In genomic region chr16:10662212-10662611, GRCh38 we compare ENCODE assay signal across 30 cellular contexts. TPM values are rescaled to one million over a fixed set of nuclear protein-coding genes. Genes with fewer than 3 reads are reported as not detected.
"Had no signal": no experiment of that assay in that cellular context is flagged by ENCODE, and none has a peak within 500 bp of the region (broad histone marks: within the 10 kb centered on the region; RNA-seq: fewer than 3 reads in every experiment).

No MANE protein-coding gene starts in this region.

- H3K27ac ChIP-seq: left ventricle myocardium inferior, ovary, right atrium auricular region, right lobe of liver, testis, thyroid gland, transverse colon, upper lobe of left lung had no signal

- H3K4me1 ChIP-seq: right atrium auricular region, right lobe of liver, testis, thyroid gland, transverse colon, upper lobe of left lung had no signal

- H3K36me3 Mint-ChIP-seq: mesothelial cell of epicardium; naive B cell; natural killer cell; stimulated activated memory B cell treated with anti-CD40 and anti-IgM and Interleukin-4, amounts not matched to agents 10 μg/mL and 1 μg/mL and 100 μg/mL, for 72 hours had no signal

- H3K4me3 Mint-ChIP-seq: mesothelial cell of epicardium; naive B cell; natural killer cell; stimulated activated memory B cell treated with anti-CD40 and anti-IgM and Interleukin-4, amounts not matched to agents 10 μg/mL and 1 μg/mL and 100 μg/mL, for 72 hours; stimulated activated naive CD8-positive, alpha-beta T cell treated with anti-CD3 and anti-CD28 coated beads, Interleukin-15, amount 100 ng/mL, for 72 hours had no signal

- H3K4me2 ChIP-seq: smooth muscle cell had no signal

- H3K9me3 Mint-ChIP-seq: naive B cell; natural killer cell; stimulated activated memory B cell treated with anti-CD40 and anti-IgM and Interleukin-4, amounts not matched to agents 10 μg/mL and 1 μg/mL and 100 μg/mL, for 72 hours; stimulated activated naive CD8-positive, alpha-beta T cell treated with anti-CD3 and anti-CD28 coated beads, Interleukin-15, amount 100 ng/mL, for 72 hours had no signal

- DNase-seq: hypothalamus; islet precursor cell; left ventricle myocardium inferior; mesendoderm; naive B cell; natural killer cell; ovary; right lobe of liver; stimulated activated CD4-positive, alpha-beta T cell treated with anti-CD3 and anti-CD28 coated beads, Interleukin-1b, Interleukin-23, amount 100 ng/mL, for 48 hours; stimulated activated CD4-positive, alpha-beta T cell treated with anti-CD3 and anti-CD28 coated beads, Interleukin-2, amount 100 ng/mL, for 48 hours; stimulated activated CD4-positive, alpha-beta T cell treated with anti-CD3 and anti-CD28 coated beads, Interleukin-4, amount 100 ng/mL, for 4 hours; stimulated activated CD8-positive, alpha-beta memory T cell treated with anti-CD3 and anti-CD28 coated beads, Interleukin-4, amount 100 ng/mL, for 48 hours; stimulated activated naive CD4-positive, alpha-beta T cell treated with Interleukin-2 at 50 U/mL for 16 hours; stimulated activated naive CD8-positive, alpha-beta T cell treated with anti-CD3 and anti-CD28 coated beads, Interleukin-15, amount 100 ng/mL, for 72 hours; substantia nigra; testis; thyroid gland; transverse colon; upper lobe of left lung had no signal

- H3K27me3 ChIP-seq: ovary, right atrium auricular region, right lobe of liver, testis, thyroid gland, transverse colon, upper lobe of left lung had no signal

- H3K27me3 Mint-ChIP-seq: progenitor cell of endocrine pancreas; stimulated activated naive CD8-positive, alpha-beta T cell treated with anti-CD3 and anti-CD28 coated beads, Interleukin-15, amount 100 ng/mL, for 72 hours had no signal

- H3K4me3 ChIP-seq: left ventricle myocardium inferior, lung, ovary, right atrium auricular region, right lobe of liver, smooth muscle cell, testis, thyroid gland, transverse colon, upper lobe of left lung had no signal

- H3K4me1 Mint-ChIP-seq: mesothelial cell of epicardium; natural killer cell; stimulated activated memory B cell treated with anti-CD40 and anti-IgM and Interleukin-4, amounts not matched to agents 10 μg/mL and 1 μg/mL and 100 μg/mL, for 72 hours; stimulated activated naive CD8-positive, alpha-beta T cell treated with anti-CD3 and anti-CD28 coated beads, Interleukin-15, amount 100 ng/mL, for 72 hours had no signal

- H3K36me3 ChIP-seq: left ventricle myocardium inferior, ovary, right atrium auricular region, right lobe of liver, thyroid gland, transverse colon, upper lobe of left lung had no signal

- H3K9me3 ChIP-seq: left ventricle myocardium inferior, ovary, right atrium auricular region, right lobe of liver, testis, thyroid gland, transverse colon, upper lobe of left lung had no signal

- ATAC-seq: natural killer cell; right lobe of liver; stimulated activated memory B cell treated with anti-CD40 and anti-IgM and Interleukin-4, amounts not matched to agents 10 μg/mL and 1 μg/mL and 100 μg/mL, for 72 hours; stimulated activated naive CD8-positive, alpha-beta T cell treated with anti-CD3 and anti-CD28 coated beads, Interleukin-15, amount 100 ng/mL, for 72 hours had no signal

- H3K27ac Mint-ChIP-seq: mesothelial cell of epicardium; naive B cell; natural killer cell; progenitor cell of endocrine pancreas; stimulated activated memory B cell treated with anti-CD40 and anti-IgM and Interleukin-4, amounts not matched to agents 10 μg/mL and 1 μg/mL and 100 μg/mL, for 72 hours had no signal

RNA-seq across cellular contexts. Expression of gene TEKT5, which starts 32.5 kb away (rescaled TPM):
- total RNA-seq: left ventricle myocardium inferior, mononuclear cell, omental fat pad, pulmonary artery endothelial cell, right atrium auricular region, skeletal muscle tissue, smooth muscle cell had no signal
- polyA plus RNA-seq: neural cell, smooth muscle cell had no signal
